ENCODE assay signal across 35 cellular contexts in the genomic region with DNA sequence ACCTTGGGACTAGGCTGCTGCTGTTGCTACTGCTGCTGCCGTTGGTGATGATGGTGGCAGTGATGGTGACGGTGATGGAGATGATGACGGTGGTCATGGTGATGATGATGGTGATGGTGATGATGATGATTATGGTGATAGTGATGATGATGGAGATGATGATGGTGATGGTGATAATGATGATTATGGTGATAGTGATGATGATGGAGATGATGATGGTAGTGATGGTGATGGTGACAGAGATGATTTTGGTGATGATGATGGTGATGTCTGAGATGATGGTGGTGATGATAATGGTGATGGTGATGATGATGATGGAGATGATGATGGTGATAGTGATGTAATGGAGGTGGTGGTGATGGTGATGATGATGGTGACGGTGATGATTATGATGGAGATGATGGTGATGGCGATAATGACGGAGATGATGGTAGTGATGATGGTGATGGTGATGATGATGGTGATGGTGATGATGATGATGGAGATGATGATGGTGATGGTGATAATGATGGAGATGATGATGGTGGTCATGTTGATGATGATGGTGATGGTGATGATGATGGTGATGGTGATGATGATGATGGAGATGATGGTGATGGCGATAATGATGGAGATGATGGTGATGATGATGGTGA.
"Had no signal": no experiment of that assay in that cellular context is flagged by ENCODE, and none has a peak within 500 bp of the region (broad histone marks: within the 10 kb centered on the region; RNA-seq: fewer than 3 reads in every experiment).

No MANE protein-coding gene starts in this region.

- H3K36me3 Mint-ChIP-seq: activated CD8-positive, alpha-beta memory T cell treated with anti-CD3 and anti-CD28 coated beads, Interleukin-2, amount 10 ng/mL, durations not matched to agents 7 days and 5 days had no signal

- FAIRE-seq: colon had no signal

- H3K27ac Mint-ChIP-seq: activated B cell treated with CpG ODN at 0.5 μM for 24 hours; activated CD8-positive, alpha-beta memory T cell treated with anti-CD3 and anti-CD28 coated beads, Interleukin-2, amount 10 ng/mL, durations not matched to agents 7 days and 5 days; activated CD8-positive, alpha-beta T cell treated with anti-CD3 and anti-CD28 coated beads for 36 hours; activated naive CD8-positive, alpha-beta T cell; activated T-helper 17 cell treated with anti-CD3 and anti-CD28 coated beads, Interleukin-2, amount 50 U/mL, for 72 hours; effector memory CD8-positive, alpha-beta T cell; T-helper 17 cell; T-helper 2 cell treated with Interferon-gamma antibody and Interleukin-4, amounts not matched to agents 5 μg/mL and 100 μg/mL, for 36 hours had no signal

- H3K27ac ChIP-seq: brain microvascular endothelial cell, esophagus squamous epithelium, gastroesophageal sphincter, heart right ventricle, hepatocyte, WERI-Rb-1 had no signal

- H3K27me3 Mint-ChIP-seq: activated B cell treated with CpG ODN at 0.5 μM for 24 hours; activated CD8-positive, alpha-beta memory T cell treated with anti-CD3 and anti-CD28 coated beads, Interleukin-2, amount 10 ng/mL, durations not matched to agents 7 days and 5 days; activated CD8-positive, alpha-beta T cell treated with anti-CD3 and anti-CD28 coated beads for 36 hours; activated naive CD8-positive, alpha-beta T cell; activated T-helper 17 cell treated with anti-CD3 and anti-CD28 coated beads, Interleukin-2, amount 50 U/mL, for 72 hours; effector memory CD8-positive, alpha-beta T cell; T-helper 17 cell had no signal

- DNase-seq: activated B cell treated with CpG ODN at 0.5 μM for 24 hours; activated CD4-positive, alpha-beta T cell treated with anti-CD3 and anti-CD28 coated beads for 48 hours; activated CD4-positive, alpha-beta T cell treated with anti-CD3 and anti-CD28 coated beads, Interleukin-2, amount 50 U/mL, for 1 hour; activated CD4-positive, alpha-beta T cell treated with anti-CD3 and anti-CD28 coated beads, Interleukin-2, amount 50 U/mL, for 48 hours; activated CD8-positive, alpha-beta memory T cell treated with anti-CD3 and anti-CD28 coated beads, Interleukin-2, amount 10 ng/mL, durations not matched to agents 7 days and 5 days; activated CD8-positive, alpha-beta memory T cell treated with anti-CD3 and anti-CD28 coated beads, Interleukin-2, amount 50 U/mL, for 4 hours; activated CD8-positive, alpha-beta T cell treated with anti-CD3 and anti-CD28 coated beads for 36 hours; activated effector memory CD4-positive, alpha-beta T cell treated with Interleukin-2 at 50 U/mL for 16 hours; activated gamma-delta T cell treated with Interleukin-2 at 50 U/mL for 16 hours; activated naive CD4-positive, alpha-beta T cell treated with anti-CD3 and anti-CD28 coated beads, Interleukin-2, amount 50 U/mL, for 16 hours; activated naive CD4-positive, alpha-beta T cell treated with Interleukin-2 at 50 U/mL for 16 hours; activated T-cell treated with anti-CD3 and anti-CD28 coated beads for 4 hours; activated T-cell treated with anti-CD3 and anti-CD28 coated beads, Interleukin-2, amount 50 U/mL, for 4 hours; amniotic stem cell; anterior cingulate cortex; brain microvascular endothelial cell; caudate nucleus; cortex of kidney; dermis blood vessel endothelial cell; effector CD4-positive, alpha-beta T cell; effector memory CD8-positive, alpha-beta T cell; erythroblast; esophagus squamous epithelium; foreskin melanocyte; heart right ventricle; T-helper 17 cell; T1000; WERI-Rb-1 had no signal

- H3K27me3 ChIP-seq: brain microvascular endothelial cell, esophagus squamous epithelium, gastroesophageal sphincter, hepatocyte had no signal

- H3K4me3 Mint-ChIP-seq: activated B cell treated with CpG ODN at 0.5 μM for 24 hours; activated CD8-positive, alpha-beta memory T cell treated with anti-CD3 and anti-CD28 coated beads, Interleukin-2, amount 10 ng/mL, durations not matched to agents 7 days and 5 days; activated CD8-positive, alpha-beta T cell treated with anti-CD3 and anti-CD28 coated beads for 36 hours; activated naive CD8-positive, alpha-beta T cell; activated T-cell treated with anti-CD3 and anti-CD28 coated beads, Interleukin-2, amount 50 U/mL, for 4 hours; activated T-helper 17 cell treated with anti-CD3 and anti-CD28 coated beads, Interleukin-2, amount 50 U/mL, for 72 hours; effector memory CD8-positive, alpha-beta T cell; T-helper 17 cell; T-helper 2 cell treated with Interferon-gamma antibody and Interleukin-4, amounts not matched to agents 5 μg/mL and 100 μg/mL, for 36 hours had no signal

- H3K9me3 Mint-ChIP-seq: activated T-helper 17 cell treated with anti-CD3 and anti-CD28 coated beads, Interleukin-2, amount 50 U/mL, for 72 hours; T-helper 2 cell treated with Interferon-gamma antibody and Interleukin-4, amounts not matched to agents 5 μg/mL and 100 μg/mL, for 36 hours had no signal

- H2AFZ ChIP-seq: hepatocyte had no signal

- H3K9me3 ChIP-seq: esophagus squamous epithelium had no signal

- H3K4me2 ChIP-seq: hepatocyte had no signal

- H3K36me3 ChIP-seq: brain microvascular endothelial cell, gastroesophageal sphincter, heart right ventricle, WERI-Rb-1 had no signal

- H3K4me1 ChIP-seq: esophagus squamous epithelium, gastroesophageal sphincter, heart right ventricle had no signal

- H3K4me1 Mint-ChIP-seq: activated T-helper 17 cell treated with anti-CD3 and anti-CD28 coated beads, Interleukin-2, amount 50 U/mL, for 72 hours; T-helper 17 cell had no signal

- H3K4me3 ChIP-seq: esophagus squamous epithelium, gastroesophageal sphincter, heart right ventricle, hepatocyte had no signal

- H3K79me2 ChIP-seq: hepatocyte had no signal

- ATAC-seq: activated CD4-positive, CD25-positive, alpha-beta regulatory T cell treated with anti-CD3 and anti-CD28 coated beads, Interleukin-2, amount 50 U/mL, for 24 hours; activated CD8-positive, alpha-beta memory T cell treated with anti-CD3 and anti-CD28 coated beads, Interleukin-2, amount 10 ng/mL, durations not matched to agents 7 days and 5 days; activated CD8-positive, alpha-beta T cell treated with anti-CD3 and anti-CD28 coated beads for 36 hours; activated T-cell treated with anti-CD3 and anti-CD28 coated beads, Interleukin-2, amount 50 U/mL, for 4 hours; activated T-helper 17 cell treated with anti-CD3 and anti-CD28 coated beads, Interleukin-2, amount 50 U/mL, for 72 hours; effector memory CD8-positive, alpha-beta T cell; gastroesophageal sphincter; heart right ventricle; T-helper 17 cell had no signal
